29 cellular contexts compared by ENCODE assay signal in genomic region chr12:97713217-97713616, GRCh38.
A peak's percentile ranks its signal among the peaks of the same experiment; 100 is the strongest.
DNase-seq lines count a peak whose midpoint lies in the region; ATAC-seq and TF ChIP-seq lines count a peak whose summit lies in the region.
"Had no signal": no experiment of that assay in that cellular context is flagged by ENCODE, and none has a peak within 500 bp of the region (broad histone marks: within the 10 kb centered on the region; RNA-seq: fewer than 3 reads in every experiment).

No MANE protein-coding gene starts in this region.

- H3K4me2 ChIP-seq in GM23338, result peak overlapping the region; percentile 54
- H3K4me2 ChIP-seq: A549, KMS-11 had no signal

- no peaks in the 10 kb centered on the region for H3K79me2 ChIP-seq in GM23338 (replicated peaks; ENCODE audit: insufficient read depth)

- H3K9me3 Mint-ChIP-seq in GM23338, result no peaks in the 10 kb centered on the region
- H3K9me3 Mint-ChIP-seq: IgD-negative memory B cell had no signal

- H3K36me3 ChIP-seq in GM23338 (ENCODE audit: insufficient read depth) (no peaks in the 10 kb centered on the region), HUES64 (ENCODE audit: insufficient read depth, low read length) (no peaks in the 10 kb centered on the region), right lobe of liver (no peaks in the 10 kb centered on the region)
- H3K36me3 ChIP-seq: SJCRH30 had no signal

- H2AFZ ChIP-seq in GM23338, result no peak overlapping the region

- no peaks in the 10 kb centered on the region for H3K9me2 ChIP-seq in GM23338 (ENCODE audit: insufficient read depth)

- no peak for TF ChIP-seq POLR2A in right lobe of liver (IDR thresholded peaks at IDR 0.05)

- H3K4me3 ChIP-seq in GM23338 (no peak overlapping the region), HUES64 (ENCODE audit: low read length) (no peak overlapping the region), right lobe of liver (no peak overlapping the region)
- H3K4me3 ChIP-seq: A549, SJCRH30 had no signal

- H3K27me3 Mint-ChIP-seq in GM23338 (ENCODE audit: insufficient read depth, low read depth, poor library complexity), result peaks cover 2% of the 10 kb centered on the region
- H3K27me3 Mint-ChIP-seq: IgD-negative memory B cell, T-helper 17 cell had no signal

- H3K27me3 ChIP-seq in GM23338 (ENCODE audit: insufficient read depth) (no peaks in the 10 kb centered on the region), HUES64 (ENCODE audit: insufficient read depth, low read length) (no peaks in the 10 kb centered on the region), right lobe of liver (no peaks in the 10 kb centered on the region)
- H3K27me3 ChIP-seq: SJCRH30 had no signal

- ATAC-seq in GM23338 (no peak), right lobe of liver (peak; percentile 24 to 58 (median 52)), GM18858 (IDR thresholded peaks at IDR 0.05; ENCODE audit: unreplicated experiment) (no peak)
- ATAC-seq: A549; CD8-positive, alpha-beta T cell; PC-3; SK-N-SH treated with all-trans-retinoic acid at 6 μM for 48 hours; T-helper 17 cell had no signal

- H3K9ac ChIP-seq in HUES64 (ENCODE audit: low read depth, low read length), result no peak overlapping the region
- H3K9ac ChIP-seq: KMS-11 had no signal

- H3K9me3 ChIP-seq in HUES64 (ENCODE audit: insufficient read depth, low read depth, low read length), result no peaks in the 10 kb centered on the region
- no peaks in the 10 kb centered on the region for H3K9me3 ChIP-seq in right lobe of liver
- H3K9me3 ChIP-seq: A549, Caco-2, SJCRH30 had no signal

- no peaks in the 10 kb centered on the region for H3K36me3 Mint-ChIP-seq in GM23338 (ENCODE audit: low read depth)
- H3K36me3 Mint-ChIP-seq: CD8-positive, alpha-beta T cell; IgD-negative memory B cell had no signal

- H4K20me1 ChIP-seq in GM23338 (replicated peaks; ENCODE audit: insufficient read depth), result no peaks in the 10 kb centered on the region

- intact Hi-C loops in right lobe of liver (cut with DNase I), result no loop called here

- TF ChIP-seq CTCF in GM23338 (conservative IDR thresholded peaks at IDR 0.05; ENCODE audit: low read depth in 2 of 2) (no peak), right lobe of liver (IDR thresholded peaks at IDR 0.05) (no peak)

- H3K27ac ChIP-seq in GM23338 (ENCODE audit: low read depth) (no peak overlapping the region), HUES64 (ENCODE audit: low read depth, low read length) (peak overlapping the region; percentile 26; the same call in 1 of the 2 replicates), right lobe of liver (no peak overlapping the region)
- H3K27ac ChIP-seq: A549, KMS-11, SJCRH30 had no signal

- H3F3A ChIP-seq in GM23338 (replicated peaks; ENCODE audit: low read depth), result no peaks in the 10 kb centered on the region

- peaks cover 25% of the 10 kb centered on the region for H3K4me1 Mint-ChIP-seq in GM23338
- H3K4me1 Mint-ChIP-seq: IgD-negative memory B cell, T-helper 17 cell had no signal

- no peak for DNase-seq in GM23338 (ENCODE audit: low spot score)
- peak; percentile 90 for DNase-seq in NCI-H69 (lab: John Stamatoyannopoulos, UW)
- no peak for DNase-seq in right lobe of liver
- DNase-seq in AML-193 (lab: John Stamatoyannopoulos, UW), result no peak
- no peak for DNase-seq in NCI-H1105 (lab: John Stamatoyannopoulos, UW)
- DNase-seq in putamen (ENCODE audit: low spot score), result no peak
- DNase-seq: C1 segment of cervical spinal cord; Caco-2; CD8-positive, alpha-beta T cell; DMS 273 treated with DMSO at 0.1 percent for 48 hours; DMS79; EL; GDM1; H7; MM.1S; NCI-H187; NCI-H2081 treated with DMSO at 0.1 percent for 48 hours; NCI-H2171 treated with DMSO at 0.1 percent for 48 hours; NCI-H446 treated with DMSO at 0.1 percent for 48 hours; NCI-H526; PC-3; SJCRH30; T-helper 17 cell had no signal

- peak overlapping the region; percentile 27 for H3K27ac Mint-ChIP-seq in GM23338
- H3K27ac Mint-ChIP-seq: CD8-positive, alpha-beta T cell; IgD-negative memory B cell; T-helper 17 cell had no signal

- no peak overlapping the region for H3K4me3 Mint-ChIP-seq in GM23338
- H3K4me3 Mint-ChIP-seq: CD8-positive, alpha-beta T cell; IgD-negative memory B cell; T-helper 17 cell had no signal

- WGBS in HUES64, result 84% methylated on average over 1 of the region's 1 CpG
- WGBS in right lobe of liver (ENCODE audit: insufficient coverage, low coverage, low lambda C conversion rate, missing lambda C conversion rate), result 7% methylated on average over 1 of the region's 1 CpG

- H3K4me1 ChIP-seq in GM23338 (ENCODE audit: insufficient read depth), result peaks cover 21% of the 10 kb centered on the region
- peaks cover 22% of the 10 kb centered on the region for H3K4me1 ChIP-seq in HUES64 (ENCODE audit: insufficient read depth, low read length)
- peaks cover 0 to 22% (median 10%) of the 10 kb centered on the region in 4 donors for H3K4me1 ChIP-seq in right lobe of liver
- H3K4me1 ChIP-seq: A549, SJCRH30 had no signal

TF ChIP-seq in GM23338, 12 proteins besides CTCF, POLR2A, EP300 and RAD21 (continues in another document):
- TF ChIP-seq EZH2phosphoT487 (IDR thresholded peaks at IDR 0.05; ENCODE audit: unreplicated experiment), result no peak
- no peak for TF ChIP-seq ZNF331 (CRISPR knock-in tag; IDR thresholded peaks at IDR 0.05; ENCODE audit: low read depth)
- no peak for TF ChIP-seq EZH2 (IDR thresholded peaks at IDR 0.05; ENCODE audit: low read depth, unreplicated experiment)
- TF ChIP-seq NANOG (IDR thresholded peaks at IDR 0.05; ENCODE audit: borderline replicate concordance), result no peak
- TF ChIP-seq, protein P1, sequence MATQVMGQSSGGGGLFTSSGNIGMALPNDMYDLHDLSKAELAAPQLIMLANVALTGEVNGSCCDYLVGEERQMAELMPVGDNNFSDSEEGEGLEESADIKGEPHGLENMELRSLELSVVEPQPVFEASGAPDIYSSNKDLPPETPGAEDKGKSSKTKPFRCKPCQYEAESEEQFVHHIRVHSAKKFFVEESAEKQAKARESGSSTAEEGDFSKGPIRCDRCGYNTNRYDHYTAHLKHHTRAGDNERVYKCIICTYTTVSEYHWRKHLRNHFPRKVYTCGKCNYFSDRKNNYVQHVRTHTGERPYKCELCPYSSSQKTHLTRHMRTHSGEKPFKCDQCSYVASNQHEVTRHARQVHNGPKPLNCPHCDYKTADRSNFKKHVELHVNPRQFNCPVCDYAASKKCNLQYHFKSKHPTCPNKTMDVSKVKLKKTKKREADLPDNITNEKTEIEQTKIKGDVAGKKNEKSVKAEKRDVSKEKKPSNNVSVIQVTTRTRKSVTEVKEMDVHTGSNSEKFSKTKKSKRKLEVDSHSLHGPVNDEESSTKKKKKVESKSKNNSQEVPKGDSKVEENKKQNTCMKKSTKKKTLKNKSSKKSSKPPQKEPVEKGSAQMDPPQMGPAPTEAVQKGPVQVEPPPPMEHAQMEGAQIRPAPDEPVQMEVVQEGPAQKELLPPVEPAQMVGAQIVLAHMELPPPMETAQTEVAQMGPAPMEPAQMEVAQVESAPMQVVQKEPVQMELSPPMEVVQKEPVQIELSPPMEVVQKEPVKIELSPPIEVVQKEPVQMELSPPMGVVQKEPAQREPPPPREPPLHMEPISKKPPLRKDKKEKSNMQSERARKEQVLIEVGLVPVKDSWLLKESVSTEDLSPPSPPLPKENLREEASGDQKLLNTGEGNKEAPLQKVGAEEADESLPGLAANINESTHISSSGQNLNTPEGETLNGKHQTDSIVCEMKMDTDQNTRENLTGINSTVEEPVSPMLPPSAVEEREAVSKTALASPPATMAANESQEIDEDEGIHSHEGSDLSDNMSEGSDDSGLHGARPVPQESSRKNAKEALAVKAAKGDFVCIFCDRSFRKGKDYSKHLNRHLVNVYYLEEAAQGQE (IDR thresholded peaks at IDR 0.05; ENCODE audit: unreplicated experiment), result no peak

Comparison
In these comparisons a context has a peak if more than half of its experiments do, and no peak if none do; other contexts are left out.
1. ATAC-seq: peak in right lobe of liver (4 of 4); none in GM23338 (single experiment) and GM18858 (single experiment).